ENCODE assay signal across 1 cellular context in genomic region chr10:55370021-55370420, GRCh38.
TF ChIP-seq lines count a peak whose summit lies in the region.

No MANE protein-coding gene starts in this region.

TF ChIP-seq in GM23338, 12 proteins besides CTCF, POLR2A, EP300 and RAD21 (continued from another document):
- TF ChIP-seq REST (IDR thresholded peaks at IDR 0.05; ENCODE audit: unreplicated experiment), result no peak
- TF ChIP-seq CREB1 (CRISPR knock-in tag; IDR thresholded peaks at IDR 0.05; ENCODE audit: low read depth), result no peak
- no peak for TF ChIP-seq ZNF114 (CRISPR knock-in tag; IDR thresholded peaks at IDR 0.05)
- TF ChIP-seq STAT1 (IDR thresholded peaks at IDR 0.05; ENCODE audit: unreplicated experiment), result no peak
- no peak for TF ChIP-seq JUNB (IDR thresholded peaks at IDR 0.05; ENCODE audit: unreplicated experiment)
